ENCODE assay signal across 8 cellular contexts in the genomic region with DNA sequence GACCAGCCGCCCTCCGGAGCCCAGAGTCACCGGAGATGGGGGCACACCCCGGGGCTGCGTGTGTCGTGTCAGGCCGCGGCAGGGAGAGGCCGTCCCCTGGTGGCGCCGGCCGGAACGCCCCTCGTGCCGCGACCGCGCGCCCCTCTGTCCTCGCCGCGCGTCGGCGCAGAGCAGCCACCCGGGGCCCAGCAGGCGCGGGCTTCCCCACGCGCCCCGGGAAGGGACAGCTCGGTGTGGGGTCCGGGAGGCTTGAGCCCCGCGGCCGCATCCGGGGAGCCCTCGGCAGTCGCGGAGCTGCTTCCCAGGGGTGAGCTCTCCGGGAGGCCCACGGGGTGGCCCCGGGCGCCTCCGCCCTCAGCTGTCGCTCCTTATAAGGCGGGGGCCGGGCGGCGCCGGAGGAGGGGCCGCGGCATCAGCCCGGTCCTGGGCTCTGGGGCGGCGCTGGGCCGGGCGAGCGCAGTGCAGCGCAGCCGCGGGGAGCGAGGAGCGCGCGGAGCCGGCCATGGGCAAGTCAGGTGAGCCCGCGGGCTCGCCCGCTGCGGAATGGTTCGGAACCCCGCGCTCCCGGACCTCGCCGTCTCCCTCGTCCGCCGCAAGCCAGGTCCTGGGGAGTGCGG. TPM values are rescaled to one million over a fixed set of nuclear protein-coding genes. Genes with fewer than 3 reads are reported as not detected.
DNase-seq lines count a peak whose midpoint lies in the region; ATAC-seq and TF ChIP-seq lines count a peak whose summit lies in the region.

A gene with protein sequence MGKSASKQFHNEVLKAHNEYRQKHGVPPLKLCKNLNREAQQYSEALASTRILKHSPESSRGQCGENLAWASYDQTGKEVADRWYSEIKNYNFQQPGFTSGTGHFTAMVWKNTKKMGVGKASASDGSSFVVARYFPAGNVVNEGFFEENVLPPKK (plus strand): TSS at position 457 of the 617 bp plus-strand sequence. CDS start 46 bp downstream, at position 503.

- peak within 1 kb of the TSS; percentile 66 for H3K27ac Mint-ChIP-seq in activated CD8-positive, alpha-beta memory T cell treated with anti-CD3 and anti-CD28 coated beads, Interleukin-2, amount 10 ng/mL, durations not matched to agents 7 days and 5 days
- peak within 1 kb of the TSS; percentile 23 for H3K27ac Mint-ChIP-seq in mesothelial cell of epicardium

- peaks cover 5% of the 10 kb centered on the region for H3K36me3 Mint-ChIP-seq in activated CD8-positive, alpha-beta memory T cell treated with anti-CD3 and anti-CD28 coated beads, Interleukin-2, amount 10 ng/mL, durations not matched to agents 7 days and 5 days
- no peaks in the 10 kb centered on the region for H3K36me3 Mint-ChIP-seq in mesothelial cell of epicardium

- peak within 1 kb of the TSS; percentile 99 for H3K4me3 Mint-ChIP-seq in activated CD8-positive, alpha-beta memory T cell treated with anti-CD3 and anti-CD28 coated beads, Interleukin-2, amount 10 ng/mL, durations not matched to agents 7 days and 5 days
- H3K4me3 Mint-ChIP-seq in mesothelial cell of epicardium: peak within 1 kb of the TSS; percentile 84

- no peaks in the 10 kb centered on the region for H3K9me3 Mint-ChIP-seq in activated CD8-positive, alpha-beta memory T cell treated with anti-CD3 and anti-CD28 coated beads, Interleukin-2, amount 10 ng/mL, durations not matched to agents 7 days and 5 days (ENCODE audit: low read depth)
- no peaks in the 10 kb centered on the region for H3K9me3 Mint-ChIP-seq in mesothelial cell of epicardium

- peaks cover 46% of the 10 kb centered on the region for H3K4me1 Mint-ChIP-seq in activated CD8-positive, alpha-beta memory T cell treated with anti-CD3 and anti-CD28 coated beads, Interleukin-2, amount 10 ng/mL, durations not matched to agents 7 days and 5 days
- peaks cover 28% of the 10 kb centered on the region for H3K4me1 Mint-ChIP-seq in mesothelial cell of epicardium

- in situ Hi-C loops in ACHN (cut with HindIII; ENCODE audit: low pct_ligation_motif_present, low pct_unique_long_range_greater_than_20kb, low sequenced_read_pairs): no loop called here
- in situ Hi-C loops in endometrial microvascular endothelial cells (cut with HindIII; ENCODE audit: inconsistent ontology term, low pct_unique_long_range_greater_than_20kb, low sequenced_read_pairs): no loop called here

- CTCF ChIA-PET in activated CD8-positive, alpha-beta memory T cell treated with anti-CD3 and anti-CD28 coated beads, Interleukin-2, amount 10 ng/mL, durations not matched to agents 7 days and 5 days (lab: Charles Lee): interaction anchor here (0.9 to 5.4 kb wide), 11 partner anchors 8 to 128 kb away, joined by 3 to 49 read pairs (median 5); no protein-coding TSS in a partner anchor

- DNase-seq in ACHN (peak; percentile 78), NCI-H748 (lab: John Stamatoyannopoulos, UW; ENCODE audit: unreplicated experiment) (peak; percentile 71), mesothelial cell of epicardium (ENCODE audit: low spot score in 2 of 2, unreplicated experiment in 2 of 2) (peak; percentile 43 to 65)
- peak; percentile 85 for DNase-seq in activated CD8-positive, alpha-beta memory T cell treated with anti-CD3 and anti-CD28 coated beads, Interleukin-2, amount 10 ng/mL, durations not matched to agents 7 days and 5 days
- peak; percentile 57 for DNase-seq in stimulated activated CD8-positive, alpha-beta memory T cell treated with anti-CD3 and anti-CD28 coated beads, Interleukin-15, amount 100 ng/mL, for 24 hours (ENCODE audit: low read depth)

- peak; percentile 95 for ATAC-seq in GM18511 (IDR thresholded peaks at IDR 0.05; ENCODE audit: unreplicated experiment)
- peak; percentile 88 for ATAC-seq in HG02981 (IDR thresholded peaks at IDR 0.05; ENCODE audit: unreplicated experiment)
- ATAC-seq in activated CD8-positive, alpha-beta memory T cell treated with anti-CD3 and anti-CD28 coated beads, Interleukin-2, amount 10 ng/mL, durations not matched to agents 7 days and 5 days: peak; percentile 99

- TF ChIP-seq CTCF in mesothelial cell of epicardium (IDR thresholded peaks at IDR 0.05; ENCODE audit: unreplicated experiment): no peak

- H3K27me3 Mint-ChIP-seq in activated CD8-positive, alpha-beta memory T cell treated with anti-CD3 and anti-CD28 coated beads, Interleukin-2, amount 10 ng/mL, durations not matched to agents 7 days and 5 days: peaks cover 19% of the 10 kb centered on the region
- peaks cover 33% of the 10 kb centered on the region for H3K27me3 Mint-ChIP-seq in mesothelial cell of epicardium (ENCODE audit: low read depth)

RNA-seq across cellular contexts. Expression of the gene that starts here (rescaled TPM):
- 10 to 100 TPM; 28.4 to 49.8 TPM for total RNA-seq in activated CD8-positive, alpha-beta memory T cell treated with anti-CD3 and anti-CD28 coated beads, Interleukin-2, amount 10 ng/mL, durations not matched to agents 7 days and 5 days
- total RNA-seq in endometrial microvascular endothelial cells (ENCODE audit: inconsistent ontology term) (35.7 TPM), mesothelial cell of epicardium (31.3 to 34.1 TPM (median 33.3 TPM) in 3 replicates)

Comparison
In these comparisons a context has a peak if more than half of its experiments do, and no peak if none do; other contexts are left out.
1. Peak in every context shown above with its lines: DNase-seq and ATAC-seq.